Comparison of ENCODE assay signal across 28 cellular contexts in the genomic region with DNA sequence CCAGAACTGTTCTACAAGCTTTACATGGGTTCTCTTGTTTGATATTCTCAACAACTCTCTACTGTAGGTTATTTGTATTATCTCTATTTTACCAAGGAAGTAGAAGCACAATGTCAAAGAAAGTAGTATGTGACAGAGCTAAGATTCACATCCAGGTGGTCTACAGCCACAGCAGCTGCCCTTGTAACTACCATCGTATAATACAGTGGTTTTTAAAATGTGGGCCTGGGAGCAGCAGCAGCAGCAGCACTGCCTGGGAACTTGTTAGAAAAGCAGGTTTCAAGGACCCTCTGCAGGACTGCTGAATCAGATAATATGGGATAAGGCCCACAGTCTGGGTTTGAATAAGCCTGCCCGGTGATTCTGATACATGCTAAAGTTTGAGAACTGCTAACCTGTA.
"Had no signal": no experiment of that assay in that cellular context is flagged by ENCODE, and none has a peak within 500 bp of the region (broad histone marks: within the 10 kb centered on the region; RNA-seq: fewer than 3 reads in every experiment).

No MANE protein-coding gene starts in this region.

- DNase-seq: natural killer cell; occipital lobe; ovary; posterior cingulate gyrus; psoas muscle; right cardiac atrium; right lobe of liver; sigmoid colon; small intestine; stimulated activated CD4-positive, alpha-beta T cell treated with anti-CD3 and anti-CD28 coated beads, Interleukin-15, amount 100 ng/mL, for 24 hours; stimulated activated CD4-positive, alpha-beta T cell treated with anti-CD3 and anti-CD28 coated beads, Interleukin-2, amount 100 ng/mL, for 24 hours; stimulated activated CD4-positive, alpha-beta T cell treated with anti-CD3 and anti-CD28 coated beads, Interleukin-2, amount 100 ng/mL, for 48 hours; stimulated activated CD4-positive, alpha-beta T cell treated with anti-CD3 and anti-CD28 coated beads, Interleukin-4, amount 100 ng/mL, for 24 hours; stimulated activated naive B cell treated with anti-CD40 and anti-IgM and Interleukin-4, amounts not matched to agents 10 μg/mL and 1 μg/mL and 100 μg/mL, for 72 hours; stimulated activated naive CD4-positive, alpha-beta T cell treated with Interleukin-2 at 50 U/mL for 16 hours; stomach; tibial artery; transverse colon; upper lobe of right lung; uterus had no signal

- H3K4me2 ChIP-seq: neural progenitor cell had no signal

- H2AFZ ChIP-seq: neural progenitor cell, parathyroid adenoma had no signal

- H3K36me3 Mint-ChIP-seq: natural killer cell; neural progenitor cell; stimulated activated effector memory CD8-positive, alpha-beta T cell treated with anti-CD3 and anti-CD28 coated beads, Interleukin-12 subunit alpha, Interleukin-12 subunit beta, amount 100 ng/mL, for 72 hours; stimulated activated naive B cell treated with anti-CD40 and anti-IgM and Interleukin-4, amounts not matched to agents 10 μg/mL and 1 μg/mL and 100 μg/mL, for 72 hours; type B pancreatic cell had no signal

- H3K27me3 Mint-ChIP-seq: stimulated activated naive B cell treated with anti-CD40 and anti-IgM and Interleukin-4, amounts not matched to agents 10 μg/mL and 1 μg/mL and 100 μg/mL, for 72 hours; stimulated activated naive CD8-positive, alpha-beta T cell treated with anti-CD3 and anti-CD28 coated beads, Interleukin-15, Interleukin-2, amounts not matched to agents 100 ng/mL and 50 ng/mL, for 24 hours had no signal

- H3K27me3 ChIP-seq: neural progenitor cell, ovary, right lobe of liver, sigmoid colon, stomach, tibial artery, transverse colon, upper lobe of right lung, uterus had no signal

- ATAC-seq: natural killer cell; psoas muscle; right cardiac atrium; right lobe of liver; stimulated activated effector memory CD8-positive, alpha-beta T cell treated with anti-CD3 and anti-CD28 coated beads, Interleukin-12 subunit alpha, Interleukin-12 subunit beta, amount 100 ng/mL, for 72 hours; stimulated activated naive B cell treated with anti-CD40 and anti-IgM and Interleukin-4, amounts not matched to agents 10 μg/mL and 1 μg/mL and 100 μg/mL, for 72 hours; upper lobe of right lung had no signal

- H3K4me1 Mint-ChIP-seq: nephron, neural progenitor cell had no signal

- H3K9me3 ChIP-seq: ovary, psoas muscle, right lobe of liver, sigmoid colon, stomach, thoracic aorta, tibial artery, transverse colon, upper lobe of right lung, uterus had no signal

- H3K36me3 ChIP-seq: neural progenitor cell, ovary, right lobe of liver, sigmoid colon, stomach, thoracic aorta, tibial artery, transverse colon, upper lobe of right lung, uterus had no signal

- H3K4me3 ChIP-seq: neural progenitor cell, ovary, psoas muscle, right lobe of liver, sigmoid colon, stomach, thoracic aorta, tibial artery, transverse colon, upper lobe of right lung, uterus had no signal

- H3K4me1 ChIP-seq: neural progenitor cell, parathyroid adenoma, psoas muscle, right lobe of liver, sigmoid colon, tibial artery, transverse colon, upper lobe of right lung, uterus had no signal

- H3K27ac Mint-ChIP-seq: natural killer cell; nephron; neural progenitor cell; progenitor cell of endocrine pancreas; stimulated activated effector memory CD8-positive, alpha-beta T cell treated with anti-CD3 and anti-CD28 coated beads, Interleukin-12 subunit alpha, Interleukin-12 subunit beta, amount 100 ng/mL, for 72 hours; stimulated activated naive B cell treated with anti-CD40 and anti-IgM and Interleukin-4, amounts not matched to agents 10 μg/mL and 1 μg/mL and 100 μg/mL, for 72 hours; stimulated activated naive CD8-positive, alpha-beta T cell treated with anti-CD3 and anti-CD28 coated beads, Interleukin-15, Interleukin-2, amounts not matched to agents 100 ng/mL and 50 ng/mL, for 24 hours; type B pancreatic cell had no signal

- H3K4me3 Mint-ChIP-seq: natural killer cell; nephron; neural progenitor cell; stimulated activated effector memory CD8-positive, alpha-beta T cell treated with anti-CD3 and anti-CD28 coated beads, Interleukin-12 subunit alpha, Interleukin-12 subunit beta, amount 100 ng/mL, for 72 hours; stimulated activated naive B cell treated with anti-CD40 and anti-IgM and Interleukin-4, amounts not matched to agents 10 μg/mL and 1 μg/mL and 100 μg/mL, for 72 hours; stimulated activated naive CD8-positive, alpha-beta T cell treated with anti-CD3 and anti-CD28 coated beads, Interleukin-15, Interleukin-2, amounts not matched to agents 100 ng/mL and 50 ng/mL, for 24 hours; type B pancreatic cell had no signal

- H3K9me3 Mint-ChIP-seq: natural killer cell; nephron; neural progenitor cell; stimulated activated effector memory CD8-positive, alpha-beta T cell treated with anti-CD3 and anti-CD28 coated beads, Interleukin-12 subunit alpha, Interleukin-12 subunit beta, amount 100 ng/mL, for 72 hours; stimulated activated naive B cell treated with anti-CD40 and anti-IgM and Interleukin-4, amounts not matched to agents 10 μg/mL and 1 μg/mL and 100 μg/mL, for 72 hours; stimulated activated naive CD8-positive, alpha-beta T cell treated with anti-CD3 and anti-CD28 coated beads, Interleukin-15, Interleukin-2, amounts not matched to agents 100 ng/mL and 50 ng/mL, for 24 hours; type B pancreatic cell had no signal

- H3K79me2 ChIP-seq: parathyroid adenoma had no signal

- H3K9ac ChIP-seq: neural progenitor cell, parathyroid adenoma had no signal

- H3K27ac ChIP-seq: neural progenitor cell, ovary, parathyroid adenoma, psoas muscle, right lobe of liver, sigmoid colon, stomach, thoracic aorta, tibial artery, transverse colon, upper lobe of right lung, uterus had no signal
